Comparison of ENCODE assay signal across 14 cellular contexts in genomic region chr3:106349191-106349881, GRCh38.
DNase-seq lines count a peak whose midpoint lies in the region; TF ChIP-seq lines count a peak whose summit lies in the region.
"Had no signal": no experiment of that assay in that cellular context is flagged by ENCODE, and none has a peak within 500 bp of the region (broad histone marks: within the 10 kb centered on the region; RNA-seq: fewer than 3 reads in every experiment).

No MANE protein-coding gene starts in this region.

- no peaks in the 10 kb centered on the region for H3K27me3 Mint-ChIP-seq in CD8-positive, alpha-beta memory T cell
- no peaks in the 10 kb centered on the region for H3K27me3 Mint-ChIP-seq in MCF 10A (ENCODE audit: insufficient read depth, unreplicated experiment)

- CTCF ChIA-PET in CD8-positive, alpha-beta memory T cell (lab: Charles Lee): no interaction called here
- CTCF ChIA-PET in MCF 10A (lab: Yijun Ruan, JAX): interaction anchor here (0.6 to 0.9 kb wide), 2 partner anchors 27 to 593 kb away, joined by 3 to 4 read pairs; no protein-coding TSS in a partner anchor

- H4K20me1 ChIP-seq in Karpas-422 (ENCODE audit: insufficient read depth, low read depth, low read length): no peaks in the 10 kb centered on the region

- no peaks in the 10 kb centered on the region for H3K9me3 ChIP-seq in CD8-positive, alpha-beta memory T cell (ENCODE audit: low read length)
- no peaks in the 10 kb centered on the region for H3K9me3 ChIP-seq in Karpas-422 (ENCODE audit: low read length)

- H3K18ac ChIP-seq in mesendoderm (ENCODE audit: low read length): no peak overlapping the region

- no TSS peak for BruUV-seq in MCF 10A (replicated peaks; lab: Mats Ljungman, UMichigan)

- peak overlapping the region in 5 of 8 donors; percentile 14 to 86 (median 37) for H3K27ac Mint-ChIP-seq in CD8-positive, alpha-beta memory T cell
- no peak overlapping the region for H3K27ac Mint-ChIP-seq in MCF 10A (ENCODE audit: low read depth, unreplicated experiment)
- H3K27ac Mint-ChIP-seq: activated CD8-positive, alpha-beta T cell treated with anti-CD3 and anti-CD28 coated beads, Interleukin-2, amount 10 ng/mL, durations not matched to agents 7 days and 5 days had no signal

- no peak overlapping the region for H2BK15ac ChIP-seq in mesendoderm (replicated peaks; ENCODE audit: low read depth)

- peaks cover 0 to 2% (median 0%) of the 10 kb centered on the region in 5 donors for H3K9me3 Mint-ChIP-seq in CD8-positive, alpha-beta memory T cell
- no peaks in the 10 kb centered on the region for H3K9me3 Mint-ChIP-seq in MCF 10A (ENCODE audit: unreplicated experiment)

- no peaks in the 10 kb centered on the region for H3K27me3 ChIP-seq in CD8-positive, alpha-beta memory T cell (ENCODE audit: insufficient read depth, low read length, poor library complexity, severe bottlenecking)
- no peaks in the 10 kb centered on the region for H3K27me3 ChIP-seq in mesendoderm (ENCODE audit: insufficient read depth, low read length, poor library complexity)
- H3K27me3 ChIP-seq in Karpas-422 (ENCODE audit: low read length): no peaks in the 10 kb centered on the region

- H3K56ac ChIP-seq in mesendoderm (ENCODE audit: low read length): no peak overlapping the region

- DNase-seq in CD8-positive, alpha-beta memory T cell: no peak
- DNase-seq in LNCaP clone FGC (ENCODE audit: low read depth) (peak; percentile 36), mesendoderm (peak; percentile 29), NCI-H2107 treated with DMSO at 0.1 percent for 48 hours (lab: John Stamatoyannopoulos, UW; ENCODE audit: unreplicated experiment) (no peak), mucosa of gallbladder (ENCODE audit: low spot score) (no peak), Karpas-422 (no peak), MCF 10A (ENCODE audit: unreplicated experiment) (no peak)
- DNase-seq: activated CD8-positive, alpha-beta T cell treated with anti-CD3 and anti-CD28 coated beads, Interleukin-2, amount 10 ng/mL, durations not matched to agents 7 days and 5 days; GOT3; NCI-H1092; NCI-H2081 treated with DMSO at 0.1 percent for 48 hours; NCI-H526 treated with DMSO at 0.1 percent for 48 hours; stimulated activated CD4-positive, alpha-beta T cell treated with anti-CD3 and anti-CD28 coated beads, Interleukin-2, amount 100 ng/mL, for 24 hours had no signal

- H3K36me3 Mint-ChIP-seq in CD8-positive, alpha-beta memory T cell: peaks cover 0 to 16% (median 0%) of the 10 kb centered on the region in 3 donors
- no peaks in the 10 kb centered on the region for H3K36me3 Mint-ChIP-seq in MCF 10A (ENCODE audit: insufficient read depth, unreplicated experiment)

- no peak overlapping the region for H3K23ac ChIP-seq in mesendoderm (ENCODE audit: low read length)

- H3K79me1 ChIP-seq in mesendoderm (ENCODE audit: low read length): no peaks in the 10 kb centered on the region

- H2AFZ ChIP-seq in Karpas-422 (ENCODE audit: low read length): no peak overlapping the region

- H2BK5ac ChIP-seq in mesendoderm (ENCODE audit: low read length): no peak overlapping the region

- H3K4me3 ChIP-seq in CD8-positive, alpha-beta memory T cell (ENCODE audit: low read length): no peak overlapping the region
- H3K4me3 ChIP-seq in LNCaP clone FGC (ENCODE audit: low read depth, low read length): no peak overlapping the region
- no peak overlapping the region for H3K4me3 ChIP-seq in mesendoderm (ENCODE audit: low read length)
- H3K4me3 ChIP-seq in Karpas-422 (ENCODE audit: low read length): no peak overlapping the region

- no CpG with 5 or more reads among the region's 2 CpGs for WGBS in mesendoderm (ENCODE audit: extremely low coverage, insufficient coverage, low lambda C conversion rate)

- H4K5ac ChIP-seq in mesendoderm (ENCODE audit: low read length): no peak overlapping the region

- H3K4ac ChIP-seq in mesendoderm (ENCODE audit: low read depth, low read length): peak overlapping the region; percentile 79

- H3K4me1 Mint-ChIP-seq in CD8-positive, alpha-beta memory T cell: peaks cover 16 to 37% (median 21%) of the 10 kb centered on the region in 3 donors
- H3K4me1 Mint-ChIP-seq in MCF 10A (ENCODE audit: insufficient read depth, unreplicated experiment): peaks cover 16% of the 10 kb centered on the region

- H3K9ac ChIP-seq in mesendoderm (ENCODE audit: low read length): no peak overlapping the region
- no peak overlapping the region for H3K9ac ChIP-seq in Karpas-422 (ENCODE audit: low read length)

- no peaks in the 10 kb centered on the region for H3K9me2 ChIP-seq in Karpas-422 (replicated peaks; ENCODE audit: insufficient read depth, low read length)

- peak overlapping the region in 2 of 7 donors; percentile 9 to 14 for H3K4me3 Mint-ChIP-seq in CD8-positive, alpha-beta memory T cell
- no peak overlapping the region for H3K4me3 Mint-ChIP-seq in MCF 10A (ENCODE audit: unreplicated experiment)
- H3K4me3 Mint-ChIP-seq: activated CD8-positive, alpha-beta T cell treated with anti-CD3 and anti-CD28 coated beads, Interleukin-2, amount 10 ng/mL, durations not matched to agents 7 days and 5 days had no signal

- H3K36me3 ChIP-seq in CD8-positive, alpha-beta memory T cell (ENCODE audit: insufficient read depth, low read length): no peaks in the 10 kb centered on the region
- H3K36me3 ChIP-seq in mesendoderm (ENCODE audit: control insufficient read depth, insufficient read depth, low read length) (no peaks in the 10 kb centered on the region), Karpas-422 (ENCODE audit: insufficient read depth, low read length) (no peaks in the 10 kb centered on the region)

- no peak overlapping the region for H3K27ac ChIP-seq in CD8-positive, alpha-beta memory T cell (ENCODE audit: low read depth, low read length)
- H3K27ac ChIP-seq in VCaP: peak overlapping the region; percentile 83
- H3K27ac ChIP-seq in mesendoderm (ENCODE audit: low read depth, low read length): no peak overlapping the region
- H3K27ac ChIP-seq in Karpas-422 (ENCODE audit: low read length): no peak overlapping the region

- no peak overlapping the region for H4K8ac ChIP-seq in mesendoderm (ENCODE audit: low read depth, low read length)

- intact Hi-C loops in MCF 10A (cut with micrococcal nuclease): loop anchor here (10.0 kb wide), 1 partner anchor 665 kb away; no protein-coding TSS in a partner anchor

- no peak overlapping the region for H3K4me2 ChIP-seq in mesendoderm (ENCODE audit: low read length)
- H3K4me2 ChIP-seq in Karpas-422 (ENCODE audit: low read depth, low read length, poor library complexity, severe bottlenecking): no peak overlapping the region

- POLR2A ChIA-PET in CD8-positive, alpha-beta memory T cell (lab: Charles Lee): no interaction called here
- POLR2A ChIA-PET in MCF 10A (lab: Yijun Ruan, JAX): no interaction called here

- H3K4me1 ChIP-seq in CD8-positive, alpha-beta memory T cell (ENCODE audit: insufficient read depth, low read length): peaks cover 8% of the 10 kb centered on the region
- H3K4me1 ChIP-seq in mesendoderm (ENCODE audit: control insufficient read depth, low read depth, low read length): peaks cover 5% of the 10 kb centered on the region
- no peaks in the 10 kb centered on the region for H3K4me1 ChIP-seq in Karpas-422 (ENCODE audit: low read length)

- H2AK5ac ChIP-seq in mesendoderm (ENCODE audit: low read length): no peak overlapping the region

- no peak overlapping the region for H2BK120ac ChIP-seq in mesendoderm (ENCODE audit: low read depth, low read length)

- H3K79me2 ChIP-seq in mesendoderm (ENCODE audit: control insufficient read depth, insufficient read depth, low read length): no peaks in the 10 kb centered on the region
- H3K79me2 ChIP-seq in Karpas-422 (ENCODE audit: low read length): no peaks in the 10 kb centered on the region

- TF ChIP-seq CTCF in LNCaP clone FGC (IDR thresholded peaks at IDR 0.05; ENCODE audit: control insufficient read depth, extremely low read depth, insufficient read depth): no peak
- TF ChIP-seq CTCF in VCaP (conservative IDR thresholded peaks at IDR 0.05): no peak
- TF ChIP-seq CTCF in MCF 10A (IDR thresholded peaks at IDR 0.05; ENCODE audit: unreplicated experiment): no peak

Comparison
In these comparisons a context has a peak if more than half of its experiments do, and no peak if none do; other contexts are left out.
1. DNase-seq: peak in LNCaP clone FGC (single experiment) and mesendoderm (single experiment); none in CD8-positive, alpha-beta memory T cell (0 of 5), NCI-H2107 treated with DMSO at 0.1 percent for 48 hours (single experiment), mucosa of gallbladder (single experiment), Karpas-422 (single experiment) and MCF 10A (single experiment).